ENCODE assay signal across 25 cellular contexts in the genomic region with DNA sequence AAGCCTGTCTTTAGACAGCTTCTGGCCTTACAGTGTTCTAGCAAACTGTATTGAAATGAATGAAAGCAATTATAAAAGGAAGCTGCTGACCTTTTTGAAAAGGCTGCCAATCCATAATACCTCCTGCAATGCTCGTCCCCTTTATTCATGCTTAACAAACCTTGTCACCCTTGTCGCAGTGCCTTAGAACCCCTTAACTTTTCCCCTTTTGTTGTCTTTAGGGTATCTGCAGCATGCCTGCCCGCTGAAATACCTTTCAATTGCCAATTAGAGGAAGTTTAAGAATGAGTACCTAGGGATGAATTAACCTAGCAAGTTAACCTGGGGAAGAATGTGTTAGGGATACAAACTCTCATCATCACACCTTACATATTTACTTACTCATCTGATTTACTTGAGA.
"Had no signal": no experiment of that assay in that cellular context is flagged by ENCODE, and none has a peak within 500 bp of the region (broad histone marks: within the 10 kb centered on the region; RNA-seq: fewer than 3 reads in every experiment).

No MANE protein-coding gene starts in this region.

- H3K27me3 Mint-ChIP-seq: activated CD4-positive, alpha-beta T cell treated with anti-CD3 and anti-CD28 coated beads, Interleukin-2, amount 10 ng/mL, durations not matched to agents 7 days and 5 days; activated naive CD8-positive, alpha-beta T cell treated with anti-CD3 and anti-CD28 coated beads, Interleukin-2, amount 50 U/mL, for 24 hours; natural killer cell treated with Interleukin-12 subunit alpha and Interleukin-12 subunit beta and Interleukin-15 and Interleukin-18, amount 100 ng/mL, for 72 hours; stimulated activated naive CD8-positive, alpha-beta T cell treated with anti-CD3 and anti-CD28 coated beads, Interleukin-15, Interleukin-2, amounts not matched to agents 100 ng/mL and 50 ng/mL, for 24 hours had no signal

- H3K79me2 ChIP-seq: parathyroid adenoma had no signal

- H3K36me3 ChIP-seq: gastroesophageal sphincter, neutrophil, thyroid gland had no signal

- H3K9ac ChIP-seq: parathyroid adenoma had no signal

- H3K36me3 Mint-ChIP-seq: natural killer cell treated with Interleukin-12 subunit alpha and Interleukin-12 subunit beta and Interleukin-15 and Interleukin-18, amount 100 ng/mL, for 72 hours had no signal

- H3K4me1 ChIP-seq: gastroesophageal sphincter, parathyroid adenoma, thyroid gland had no signal

- H3K27ac ChIP-seq: epithelial cell of prostate, gastroesophageal sphincter, neutrophil, parathyroid adenoma, thyroid gland, VCaP had no signal

- H3K4me3 Mint-ChIP-seq: activated CD4-positive, alpha-beta T cell treated with anti-CD3 and anti-CD28 coated beads, Interleukin-2, amount 10 ng/mL, durations not matched to agents 7 days and 5 days; activated CD8-positive, alpha-beta T cell treated with anti-CD3 and anti-CD28 coated beads, Interleukin-2, amount 10 ng/mL, durations not matched to agents 7 days and 5 days; activated naive CD8-positive, alpha-beta T cell treated with anti-CD3 and anti-CD28 coated beads, Interleukin-2, amount 50 U/mL, for 24 hours; activated T-helper 1 cell treated with anti-CD3 and anti-CD28 coated beads, Interleukin-12 subunit alpha, Interleukin-12 subunit beta, Interleukin-2, Interleukin-4 antibody, amounts not matched to agents 30 ng/mL and 10 ng/mL and 1 ng/mL, durations not matched to agents 14 hours and 24 hours and 36 hours; natural killer cell treated with Interleukin-12 subunit alpha and Interleukin-12 subunit beta and Interleukin-15 and Interleukin-18, amount 100 ng/mL, for 72 hours; stimulated activated naive CD8-positive, alpha-beta T cell treated with anti-CD3 and anti-CD28 coated beads, Interleukin-15, Interleukin-2, amounts not matched to agents 100 ng/mL and 50 ng/mL, for 24 hours had no signal

- H3K4me1 Mint-ChIP-seq: activated CD4-positive, alpha-beta T cell treated with anti-CD3 and anti-CD28 coated beads, Interleukin-2, amount 10 ng/mL, durations not matched to agents 7 days and 5 days; activated naive CD8-positive, alpha-beta T cell treated with anti-CD3 and anti-CD28 coated beads, Interleukin-2, amount 50 U/mL, for 24 hours had no signal

- H2AFZ ChIP-seq: parathyroid adenoma had no signal

- H3K27ac Mint-ChIP-seq: activated CD4-positive, alpha-beta T cell treated with anti-CD3 and anti-CD28 coated beads, Interleukin-2, amount 10 ng/mL, durations not matched to agents 7 days and 5 days; activated CD8-positive, alpha-beta T cell treated with anti-CD3 and anti-CD28 coated beads, Interleukin-2, amount 10 ng/mL, durations not matched to agents 7 days and 5 days; activated naive CD8-positive, alpha-beta T cell treated with anti-CD3 and anti-CD28 coated beads, Interleukin-2, amount 50 U/mL, for 24 hours; activated T-helper 1 cell treated with anti-CD3 and anti-CD28 coated beads, Interleukin-12 subunit alpha, Interleukin-12 subunit beta, Interleukin-2, Interleukin-4 antibody, amounts not matched to agents 30 ng/mL and 10 ng/mL and 1 ng/mL, durations not matched to agents 14 hours and 24 hours and 36 hours; natural killer cell treated with Interleukin-12 subunit alpha and Interleukin-12 subunit beta and Interleukin-15 and Interleukin-18, amount 100 ng/mL, for 72 hours; stimulated activated naive CD8-positive, alpha-beta T cell treated with anti-CD3 and anti-CD28 coated beads, Interleukin-15, Interleukin-2, amounts not matched to agents 100 ng/mL and 50 ng/mL, for 24 hours had no signal

- DNase-seq: activated CD4-positive, alpha-beta T cell treated with anti-CD3 and anti-CD28 coated beads, Interleukin-2, amount 10 ng/mL, durations not matched to agents 7 days and 5 days; activated CD4-positive, CD25-positive, alpha-beta regulatory T cell treated with anti-CD3 and anti-CD28 coated beads, Interleukin-2, amount 50 U/mL, for 72 hours; activated CD8-positive, alpha-beta T cell treated with anti-CD3 and anti-CD28 coated beads, Interleukin-2, amount 10 ng/mL, durations not matched to agents 7 days and 5 days; activated gamma-delta T cell; activated naive CD4-positive, alpha-beta T cell treated with anti-CD3 and anti-CD28 coated beads, Interleukin-2, amount 50 U/mL, for 16 hours; activated naive CD8-positive, alpha-beta T cell treated with anti-CD3 and anti-CD28 coated beads, Interleukin-2, amount 50 U/mL, for 24 hours; cerebellar nuclear complex; cortex of kidney; head of caudate nucleus; hypothalamus; left ventricle myocardium superior; mammary epithelial cell; midbrain; right cardiac atrium; stimulated activated CD4-positive, alpha-beta T cell treated with anti-CD3 and anti-CD28 coated beads, Interleukin-1b, Interleukin-23, amount 100 ng/mL, for 48 hours; substantia nigra; thyroid gland had no signal

- H3K27me3 ChIP-seq: gastroesophageal sphincter, neutrophil, thyroid gland had no signal

- ATAC-seq: activated CD8-positive, alpha-beta T cell treated with anti-CD3 and anti-CD28 coated beads, Interleukin-2, amount 10 ng/mL, durations not matched to agents 7 days and 5 days; activated naive CD8-positive, alpha-beta T cell treated with anti-CD3 and anti-CD28 coated beads, Interleukin-2, amount 50 U/mL, for 24 hours; gastroesophageal sphincter; left ventricle myocardium superior; natural killer cell treated with Interleukin-12 subunit alpha and Interleukin-12 subunit beta and Interleukin-15 and Interleukin-18, amount 100 ng/mL, for 72 hours; right cardiac atrium had no signal

- H3K9me3 Mint-ChIP-seq: activated naive CD8-positive, alpha-beta T cell treated with anti-CD3 and anti-CD28 coated beads, Interleukin-2, amount 50 U/mL, for 24 hours had no signal

- H3K9me3 ChIP-seq: gastroesophageal sphincter, neutrophil, thyroid gland had no signal

- H3K4me3 ChIP-seq: gastroesophageal sphincter, thyroid gland had no signal
